ENCODE assay signal across 17 cellular contexts in the genomic region with DNA sequence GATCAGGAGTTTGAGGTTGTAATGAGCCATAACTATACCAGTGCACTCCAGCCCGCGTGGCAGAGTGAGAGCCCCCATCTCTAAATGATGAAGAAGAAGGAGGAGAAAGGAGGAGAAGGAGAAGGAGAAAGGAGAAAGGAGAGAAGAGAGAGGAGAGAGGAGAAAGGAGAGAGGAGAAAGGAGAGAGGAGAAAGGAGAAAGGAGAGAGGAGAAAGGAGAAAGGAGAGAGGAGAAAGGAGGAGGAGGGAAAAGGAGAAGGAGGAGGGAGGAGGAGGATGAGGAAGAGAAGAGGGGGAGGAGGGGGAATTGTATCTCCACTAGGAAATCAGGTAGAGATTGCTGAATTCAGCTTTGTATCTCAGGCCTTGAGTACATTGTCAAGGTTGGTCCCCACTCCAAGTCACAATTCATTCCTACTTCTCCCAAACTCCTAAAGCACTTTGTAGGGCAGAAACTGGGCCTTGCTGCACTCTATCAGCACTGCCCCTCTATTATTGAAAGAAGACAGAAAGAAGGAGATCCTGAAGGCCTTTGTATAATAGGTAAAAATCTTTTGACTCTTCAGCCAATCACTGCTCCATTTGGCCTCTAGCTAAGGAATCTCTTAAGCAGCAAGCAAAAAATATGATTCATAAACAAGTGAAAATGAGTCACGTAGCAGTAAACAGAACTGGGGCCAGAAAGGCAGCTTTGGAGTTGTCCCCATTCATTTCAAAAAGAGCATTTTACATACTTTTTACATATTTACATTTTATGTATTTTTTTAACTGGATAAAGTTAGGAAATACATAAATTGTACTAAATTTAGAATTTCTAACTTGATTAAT.
DNase-seq lines count a peak whose midpoint lies in the region; ATAC-seq, FAIRE-seq and TF ChIP-seq lines count a peak whose summit lies in the region.
"Had no signal": no experiment of that assay in that cellular context is flagged by ENCODE, and none has a peak within 500 bp of the region (broad histone marks: within the 10 kb centered on the region; RNA-seq: fewer than 3 reads in every experiment).

No MANE protein-coding gene starts in this region.

- peaks cover 3% of the 10 kb centered on the region for H3K9me3 Mint-ChIP-seq in activated CD8-positive, alpha-beta T cell treated with anti-CD3 and anti-CD28 coated beads for 36 hours
- H3K9me3 Mint-ChIP-seq in activated CD8-positive, alpha-beta T cell treated with anti-CD3 and anti-CD28 coated beads, Interleukin-2, amount 10 ng/mL, durations not matched to agents 7 days and 5 days (ENCODE audit: insufficient read depth): peaks cover 6% of the 10 kb centered on the region
- no peaks in the 10 kb centered on the region for H3K9me3 Mint-ChIP-seq in activated naive CD4-positive, alpha-beta T cell treated with anti-CD3 and anti-CD28 coated beads, Interleukin-2, amount 10 ng/mL, durations not matched to agents 7 days and 5 days
- H3K9me3 Mint-ChIP-seq: activated T-cell treated with anti-CD3 and anti-CD28 coated beads, Interleukin-2, amount 50 U/mL, for 24 hours had no signal

- DNase-seq in activated CD8-positive, alpha-beta T cell treated with anti-CD3 and anti-CD28 coated beads for 36 hours: no peak
- no peak for DNase-seq in activated CD8-positive, alpha-beta T cell treated with anti-CD3 and anti-CD28 coated beads, Interleukin-2, amount 10 ng/mL, durations not matched to agents 7 days and 5 days
- DNase-seq in amniotic epithelial cell (ENCODE audit: low read depth) (peak; percentile 74), fibroblast of villous mesenchyme (ENCODE audit: low read depth) (peak; percentile 39), urothelium cell line (ENCODE audit: low spot score) (peak; percentile 21), left ventricle myocardium superior (no peak), DMS53 treated with DMSO at 0.1 percent for 48 hours (lab: John Stamatoyannopoulos, UW; ENCODE audit: unreplicated experiment) (no peak)
- DNase-seq in activated naive CD4-positive, alpha-beta T cell treated with anti-CD3 and anti-CD28 coated beads, Interleukin-2, amount 10 ng/mL, durations not matched to agents 7 days and 5 days: no peak
- DNase-seq: 8988T; activated CD4-positive, CD25-positive, alpha-beta regulatory T cell treated with anti-CD3 and anti-CD28 coated beads, Interleukin-2, amount 50 U/mL, for 72 hours; activated T-cell treated with anti-CD3 and anti-CD28 coated beads, Interleukin-2, amount 50 U/mL, for 24 hours; anterior cingulate cortex; GF-D8; lower lobe of right lung; NCI-H2029; NCI-H774; stimulated activated naive CD4-positive, alpha-beta T cell treated with Interleukin-2 at 50 U/mL for 16 hours had no signal

- ATAC-seq in activated CD8-positive, alpha-beta T cell treated with anti-CD3 and anti-CD28 coated beads for 36 hours: peak; percentile 30
- ATAC-seq in activated CD8-positive, alpha-beta T cell treated with anti-CD3 and anti-CD28 coated beads, Interleukin-2, amount 10 ng/mL, durations not matched to agents 7 days and 5 days: no peak
- no peak for ATAC-seq in left ventricle myocardium superior
- ATAC-seq: lower lobe of right lung had no signal

- H3K4me3 Mint-ChIP-seq in activated CD8-positive, alpha-beta T cell treated with anti-CD3 and anti-CD28 coated beads for 36 hours: no peak overlapping the region
- no peak overlapping the region for H3K4me3 Mint-ChIP-seq in activated CD8-positive, alpha-beta T cell treated with anti-CD3 and anti-CD28 coated beads, Interleukin-2, amount 10 ng/mL, durations not matched to agents 7 days and 5 days
- H3K4me3 Mint-ChIP-seq in activated naive CD4-positive, alpha-beta T cell treated with anti-CD3 and anti-CD28 coated beads, Interleukin-2, amount 10 ng/mL, durations not matched to agents 7 days and 5 days: no peak overlapping the region
- H3K4me3 Mint-ChIP-seq: activated T-cell treated with anti-CD3 and anti-CD28 coated beads, Interleukin-2, amount 50 U/mL, for 24 hours had no signal

- no peak overlapping the region for H3K27ac Mint-ChIP-seq in activated CD8-positive, alpha-beta T cell treated with anti-CD3 and anti-CD28 coated beads for 36 hours
- no peak overlapping the region for H3K27ac Mint-ChIP-seq in activated CD8-positive, alpha-beta T cell treated with anti-CD3 and anti-CD28 coated beads, Interleukin-2, amount 10 ng/mL, durations not matched to agents 7 days and 5 days
- no peak overlapping the region for H3K27ac Mint-ChIP-seq in activated naive CD4-positive, alpha-beta T cell treated with anti-CD3 and anti-CD28 coated beads, Interleukin-2, amount 10 ng/mL, durations not matched to agents 7 days and 5 days
- H3K27ac Mint-ChIP-seq: activated T-cell treated with anti-CD3 and anti-CD28 coated beads, Interleukin-2, amount 50 U/mL, for 24 hours had no signal

- CTCF ChIA-PET in activated CD8-positive, alpha-beta T cell treated with anti-CD3 and anti-CD28 coated beads for 36 hours (lab: Charles Lee): no interaction called here
- CTCF ChIA-PET in activated CD8-positive, alpha-beta T cell treated with anti-CD3 and anti-CD28 coated beads, Interleukin-2, amount 10 ng/mL, durations not matched to agents 7 days and 5 days (lab: Charles Lee): no interaction called here
- CTCF ChIA-PET in activated naive CD4-positive, alpha-beta T cell treated with anti-CD3 and anti-CD28 coated beads, Interleukin-2, amount 10 ng/mL, durations not matched to agents 7 days and 5 days (lab: Charles Lee): no interaction called here

- intact Hi-C loops in activated CD8-positive, alpha-beta T cell treated with anti-CD3 and anti-CD28 coated beads for 36 hours (cut with micrococcal nuclease): no loop called here
- intact Hi-C loops in left ventricle myocardium superior (cut with micrococcal nuclease): no loop called here

- no peak for TF ChIP-seq CTCF in activated CD8-positive, alpha-beta T cell treated with anti-CD3 and anti-CD28 coated beads for 36 hours (IDR thresholded peaks at IDR 0.05)
- no peak for TF ChIP-seq CTCF in fibroblast of villous mesenchyme (IDR thresholded peaks at IDR 0.05; ENCODE audit: insufficient read depth, low read depth, low read length)

- no peaks in the 10 kb centered on the region for H3K27me3 Mint-ChIP-seq in activated CD8-positive, alpha-beta T cell treated with anti-CD3 and anti-CD28 coated beads for 36 hours
- no peaks in the 10 kb centered on the region for H3K27me3 Mint-ChIP-seq in activated CD8-positive, alpha-beta T cell treated with anti-CD3 and anti-CD28 coated beads, Interleukin-2, amount 10 ng/mL, durations not matched to agents 7 days and 5 days (ENCODE audit: low read depth)
- H3K27me3 Mint-ChIP-seq in activated naive CD4-positive, alpha-beta T cell treated with anti-CD3 and anti-CD28 coated beads, Interleukin-2, amount 10 ng/mL, durations not matched to agents 7 days and 5 days: no peaks in the 10 kb centered on the region
- H3K27me3 Mint-ChIP-seq: activated T-cell treated with anti-CD3 and anti-CD28 coated beads, Interleukin-2, amount 50 U/mL, for 24 hours had no signal

- POLR2A ChIA-PET in activated CD8-positive, alpha-beta T cell treated with anti-CD3 and anti-CD28 coated beads for 36 hours (lab: Charles Lee): no interaction called here
- POLR2A ChIA-PET in activated CD8-positive, alpha-beta T cell treated with anti-CD3 and anti-CD28 coated beads, Interleukin-2, amount 10 ng/mL, durations not matched to agents 7 days and 5 days (lab: Charles Lee): no interaction called here

- H3K36me3 Mint-ChIP-seq in activated CD8-positive, alpha-beta T cell treated with anti-CD3 and anti-CD28 coated beads for 36 hours (ENCODE audit: low read depth): peaks cover 4% of the 10 kb centered on the region
- H3K36me3 Mint-ChIP-seq in activated CD8-positive, alpha-beta T cell treated with anti-CD3 and anti-CD28 coated beads, Interleukin-2, amount 10 ng/mL, durations not matched to agents 7 days and 5 days (ENCODE audit: low read depth): no peaks in the 10 kb centered on the region
- no peaks in the 10 kb centered on the region for H3K36me3 Mint-ChIP-seq in activated naive CD4-positive, alpha-beta T cell treated with anti-CD3 and anti-CD28 coated beads, Interleukin-2, amount 10 ng/mL, durations not matched to agents 7 days and 5 days

- H3K4me3 ChIP-seq in fibroblast of villous mesenchyme (ENCODE audit: low read depth, low read length): no peak overlapping the region
- H3K4me3 ChIP-seq: lower lobe of right lung had no signal

- FAIRE-seq in urothelium cell line (lab: Jason Lieb, UNC): no peak

- H3K4me1 Mint-ChIP-seq in activated CD8-positive, alpha-beta T cell treated with anti-CD3 and anti-CD28 coated beads for 36 hours (ENCODE audit: low read depth): no peaks in the 10 kb centered on the region
- H3K4me1 Mint-ChIP-seq in activated CD8-positive, alpha-beta T cell treated with anti-CD3 and anti-CD28 coated beads, Interleukin-2, amount 10 ng/mL, durations not matched to agents 7 days and 5 days (ENCODE audit: low read depth): no peaks in the 10 kb centered on the region
- no peaks in the 10 kb centered on the region for H3K4me1 Mint-ChIP-seq in activated naive CD4-positive, alpha-beta T cell treated with anti-CD3 and anti-CD28 coated beads, Interleukin-2, amount 10 ng/mL, durations not matched to agents 7 days and 5 days

Comparison
In these comparisons a context has a peak if more than half of its experiments do, and no peak if none do; other contexts are left out.
1. DNase-seq: peak in amniotic epithelial cell (single experiment), fibroblast of villous mesenchyme (single experiment) and urothelium cell line (single experiment); none in activated CD8-positive, alpha-beta T cell treated with anti-CD3 and anti-CD28 coated beads for 36 hours (single experiment), activated CD8-positive, alpha-beta T cell treated with anti-CD3 and anti-CD28 coated beads, Interleukin-2, amount 10 ng/mL, durations not matched to agents 7 days and 5 days (single experiment), left ventricle myocardium superior (single experiment), activated naive CD4-positive, alpha-beta T cell treated with anti-CD3 and anti-CD28 coated beads, Interleukin-2, amount 10 ng/mL, durations not matched to agents 7 days and 5 days (single experiment) and DMS53 treated with DMSO at 0.1 percent for 48 hours (single experiment).